In genomic region chrX:151478052-151478451, GRCh38 we compare ENCODE assay signal across 30 cellular contexts.
"Had no signal": no experiment of that assay in that cellular context is flagged by ENCODE, and none has a peak within 500 bp of the region (broad histone marks: within the 10 kb centered on the region; RNA-seq: fewer than 3 reads in every experiment).

No MANE protein-coding gene starts in this region.

- DNase-seq: activated CD4-positive, alpha-beta memory T cell treated with anti-CD3 and anti-CD28 coated beads for 36 hours; activated CD4-positive, alpha-beta T cell treated with anti-CD3 and anti-CD28 coated beads for 36 hours; activated CD4-positive, alpha-beta T cell treated with anti-CD3 and anti-CD28 coated beads, Interleukin-2, amount 10 ng/mL, durations not matched to agents 24 days and 14 days; activated CD4-positive, CD25-positive, alpha-beta regulatory T cell; activated CD4-positive, CD25-positive, alpha-beta regulatory T cell treated with anti-CD3 and anti-CD28 coated beads, Interleukin-2, amount 50 U/mL, for 72 hours; activated CD8-positive, alpha-beta memory T cell treated with anti-CD3 and anti-CD28 coated beads, Interleukin-2, amount 10 ng/mL, durations not matched to agents 7 days and 5 days; activated CD8-positive, alpha-beta memory T cell treated with anti-CD3 and anti-CD28 coated beads, Interleukin-2, amount 50 U/mL, for 4 hours; activated CD8-positive, alpha-beta T cell treated with anti-CD3 and anti-CD28 coated beads, Interleukin-2, amount 10 ng/mL, durations not matched to agents 7 days and 5 days; activated gamma-delta T cell; activated naive CD4-positive, alpha-beta T cell; activated naive CD4-positive, alpha-beta T cell treated with anti-CD3 and anti-CD28 coated beads, Interleukin-2, amount 10 ng/mL, durations not matched to agents 7 days and 5 days; activated naive CD8-positive, alpha-beta T cell treated with anti-CD3 and anti-CD28 coated beads, Interleukin-2, amount 10 ng/mL, durations not matched to agents 7 days and 5 days; activated T-cell treated with anti-CD3 and anti-CD28 coated beads, Interleukin-2, amount 50 U/mL, for 1 hour; activated T-cell treated with anti-CD3 and anti-CD28 coated beads, Interleukin-2, amount 50 U/mL, for 72 hours; amniotic stem cell; anterior cingulate cortex; body of pancreas; caudate nucleus; cortex of kidney; dermis blood vessel endothelial cell; effector CD4-positive, alpha-beta T cell; effector memory CD8-positive, alpha-beta T cell; erythroblast; foreskin keratinocyte; gastrocnemius medialis; heart right ventricle; T-helper 1 cell; T-helper 17 cell had no signal

- H3K36me3 Mint-ChIP-seq: activated CD4-positive, alpha-beta memory T cell treated with anti-CD3 and anti-CD28 coated beads for 36 hours; activated CD8-positive, alpha-beta memory T cell treated with anti-CD3 and anti-CD28 coated beads, Interleukin-2, amount 10 ng/mL, durations not matched to agents 7 days and 5 days; activated naive CD4-positive, alpha-beta T cell treated with anti-CD3 and anti-CD28 coated beads, Interleukin-2, amount 10 ng/mL, durations not matched to agents 7 days and 5 days; activated naive CD4-positive, alpha-beta T cell treated with anti-CD3 and anti-CD28 coated beads, Interleukin-2, amount 50 U/mL, for 72 hours; activated naive CD8-positive, alpha-beta T cell treated with anti-CD3 and anti-CD28 coated beads, Interleukin-2, amount 10 ng/mL, durations not matched to agents 7 days and 5 days had no signal

- ATAC-seq: activated CD4-positive, alpha-beta T cell treated with anti-CD3 and anti-CD28 coated beads for 36 hours; activated CD8-positive, alpha-beta memory T cell treated with anti-CD3 and anti-CD28 coated beads, Interleukin-2, amount 10 ng/mL, durations not matched to agents 7 days and 5 days; activated CD8-positive, alpha-beta T cell treated with anti-CD3 and anti-CD28 coated beads, Interleukin-2, amount 10 ng/mL, durations not matched to agents 7 days and 5 days; activated naive CD4-positive, alpha-beta T cell treated with anti-CD3 and anti-CD28 coated beads, Interleukin-2, amount 50 U/mL, for 72 hours; activated T-cell treated with anti-CD3 and anti-CD28 coated beads, Interleukin-2, amount 50 U/mL, for 72 hours; body of pancreas; effector memory CD8-positive, alpha-beta T cell; foreskin keratinocyte; gastrocnemius medialis; heart right ventricle; T-helper 17 cell had no signal

- H3K9me3 ChIP-seq: body of pancreas, esophagus muscularis mucosa, gastrocnemius medialis, heart right ventricle had no signal

- H3K4me3 Mint-ChIP-seq: activated CD4-positive, alpha-beta memory T cell treated with anti-CD3 and anti-CD28 coated beads for 36 hours; activated CD4-positive, alpha-beta T cell treated with anti-CD3 and anti-CD28 coated beads for 36 hours; activated CD4-positive, alpha-beta T cell treated with anti-CD3 and anti-CD28 coated beads, Interleukin-2, amount 10 ng/mL, durations not matched to agents 24 days and 14 days; activated CD8-positive, alpha-beta memory T cell treated with anti-CD3 and anti-CD28 coated beads, Interleukin-2, amount 10 ng/mL, durations not matched to agents 7 days and 5 days; activated CD8-positive, alpha-beta T cell treated with anti-CD3 and anti-CD28 coated beads, Interleukin-2, amount 10 ng/mL, durations not matched to agents 7 days and 5 days; activated naive CD4-positive, alpha-beta T cell treated with anti-CD3 and anti-CD28 coated beads, Interleukin-2, amount 10 ng/mL, durations not matched to agents 7 days and 5 days; activated naive CD8-positive, alpha-beta T cell treated with anti-CD3 and anti-CD28 coated beads, Interleukin-2, amount 10 ng/mL, durations not matched to agents 7 days and 5 days; activated T-cell treated with anti-CD3 and anti-CD28 coated beads, Interleukin-2, amount 50 U/mL, for 72 hours; effector memory CD8-positive, alpha-beta T cell; T-helper 17 cell had no signal

- H3K36me3 ChIP-seq: esophagus muscularis mucosa, gastrocnemius medialis, heart right ventricle had no signal

- H3K4me1 ChIP-seq: body of pancreas, esophagus muscularis mucosa, foreskin keratinocyte, gastrocnemius medialis, heart right ventricle had no signal

- H3K9me3 Mint-ChIP-seq: activated CD4-positive, alpha-beta memory T cell treated with anti-CD3 and anti-CD28 coated beads for 36 hours; activated CD4-positive, alpha-beta T cell treated with anti-CD3 and anti-CD28 coated beads, Interleukin-2, amount 10 ng/mL, durations not matched to agents 24 days and 14 days; activated naive CD4-positive, alpha-beta T cell treated with anti-CD3 and anti-CD28 coated beads, Interleukin-2, amount 10 ng/mL, durations not matched to agents 7 days and 5 days; activated naive CD4-positive, alpha-beta T cell treated with anti-CD3 and anti-CD28 coated beads, Interleukin-2, amount 50 U/mL, for 72 hours; activated naive CD8-positive, alpha-beta T cell treated with anti-CD3 and anti-CD28 coated beads, Interleukin-2, amount 10 ng/mL, durations not matched to agents 7 days and 5 days; activated T-cell treated with anti-CD3 and anti-CD28 coated beads, Interleukin-2, amount 50 U/mL, for 72 hours; effector memory CD8-positive, alpha-beta T cell had no signal

- H3K27me3 Mint-ChIP-seq: activated CD4-positive, alpha-beta memory T cell treated with anti-CD3 and anti-CD28 coated beads for 36 hours; activated CD4-positive, alpha-beta T cell treated with anti-CD3 and anti-CD28 coated beads for 36 hours; activated CD4-positive, alpha-beta T cell treated with anti-CD3 and anti-CD28 coated beads, Interleukin-2, amount 10 ng/mL, durations not matched to agents 24 days and 14 days; activated naive CD4-positive, alpha-beta T cell treated with anti-CD3 and anti-CD28 coated beads, Interleukin-2, amount 10 ng/mL, durations not matched to agents 7 days and 5 days; activated naive CD8-positive, alpha-beta T cell treated with anti-CD3 and anti-CD28 coated beads, Interleukin-2, amount 10 ng/mL, durations not matched to agents 7 days and 5 days had no signal

- H3K27me3 ChIP-seq: body of pancreas, esophagus muscularis mucosa, foreskin keratinocyte, gastrocnemius medialis, heart right ventricle had no signal

- H3K27ac Mint-ChIP-seq: activated CD4-positive, alpha-beta memory T cell treated with anti-CD3 and anti-CD28 coated beads for 36 hours; activated CD4-positive, alpha-beta T cell treated with anti-CD3 and anti-CD28 coated beads for 36 hours; activated CD4-positive, alpha-beta T cell treated with anti-CD3 and anti-CD28 coated beads, Interleukin-2, amount 10 ng/mL, durations not matched to agents 24 days and 14 days; activated CD8-positive, alpha-beta memory T cell treated with anti-CD3 and anti-CD28 coated beads, Interleukin-2, amount 10 ng/mL, durations not matched to agents 7 days and 5 days; activated CD8-positive, alpha-beta T cell treated with anti-CD3 and anti-CD28 coated beads, Interleukin-2, amount 10 ng/mL, durations not matched to agents 7 days and 5 days; activated naive CD4-positive, alpha-beta T cell treated with anti-CD3 and anti-CD28 coated beads, Interleukin-2, amount 10 ng/mL, durations not matched to agents 7 days and 5 days; activated naive CD4-positive, alpha-beta T cell treated with anti-CD3 and anti-CD28 coated beads, Interleukin-2, amount 50 U/mL, for 72 hours; activated naive CD8-positive, alpha-beta T cell treated with anti-CD3 and anti-CD28 coated beads, Interleukin-2, amount 10 ng/mL, durations not matched to agents 7 days and 5 days; activated T-cell treated with anti-CD3 and anti-CD28 coated beads, Interleukin-2, amount 50 U/mL, for 72 hours; effector memory CD8-positive, alpha-beta T cell; T-helper 17 cell had no signal

- H3K4me3 ChIP-seq: body of pancreas, esophagus muscularis mucosa, gastrocnemius medialis, heart right ventricle had no signal

- H3K4me1 Mint-ChIP-seq: activated CD4-positive, alpha-beta T cell treated with anti-CD3 and anti-CD28 coated beads for 36 hours; activated CD4-positive, alpha-beta T cell treated with anti-CD3 and anti-CD28 coated beads, Interleukin-2, amount 10 ng/mL, durations not matched to agents 24 days and 14 days; activated CD8-positive, alpha-beta memory T cell treated with anti-CD3 and anti-CD28 coated beads, Interleukin-2, amount 10 ng/mL, durations not matched to agents 7 days and 5 days; activated naive CD4-positive, alpha-beta T cell treated with anti-CD3 and anti-CD28 coated beads, Interleukin-2, amount 10 ng/mL, durations not matched to agents 7 days and 5 days; activated naive CD8-positive, alpha-beta T cell treated with anti-CD3 and anti-CD28 coated beads, Interleukin-2, amount 10 ng/mL, durations not matched to agents 7 days and 5 days; T-helper 17 cell had no signal

- H3K27ac ChIP-seq: body of pancreas, esophagus muscularis mucosa, foreskin keratinocyte, gastrocnemius medialis, heart right ventricle had no signal
